In genomic region chr2:45049937-45050336, GRCh38 we compare ENCODE assay signal across 9 cellular contexts. TPM values are rescaled to one million over a fixed set of nuclear protein-coding genes. Genes with fewer than 3 reads are reported as not detected.
"Had no signal": no experiment of that assay in that cellular context is flagged by ENCODE, and none has a peak within 500 bp of the region (broad histone marks: within the 10 kb centered on the region; RNA-seq: fewer than 3 reads in every experiment).

No MANE protein-coding gene starts in this region.

- FAIRE-seq: K562 had no signal

- ATAC-seq: HCT116, K562 had no signal

- H3K4me3 ChIP-seq: GM23248, HAP-1, K562 had no signal

- H3K9ac ChIP-seq: GM23248 had no signal

- H3K36me3 ChIP-seq: HAP-1 had no signal

- DNase-seq: GM23248, GOT3, H7, IMR-90, KG1 had no signal

- H3K27ac ChIP-seq: GM23248, HL-60 had no signal

- H3K4me1 ChIP-seq: HAP-1 had no signal

- H3K9me3 ChIP-seq: HAP-1 had no signal

- H2AFZ ChIP-seq: GM23248 had no signal

RNA-seq across cellular contexts. Expression of gene SIX2, which starts 40.7 kb away (rescaled TPM):
- total RNA-seq: GM23248, IMR-90, K562 had no signal
- polyA plus RNA-seq: IMR-90, K562 had no signal
